Comparison of ENCODE assay signal across 18 cellular contexts in genomic region chr10:92268763-92269162, GRCh38.
"Had no signal": no experiment of that assay in that cellular context is flagged by ENCODE, and none has a peak within 500 bp of the region (broad histone marks: within the 10 kb centered on the region; RNA-seq: fewer than 3 reads in every experiment).

No MANE protein-coding gene starts in this region.

- H3K9me3 ChIP-seq: body of pancreas, colonic mucosa, esophagus muscularis mucosa, pancreas, thoracic aorta had no signal

- H3K4me1 ChIP-seq: body of pancreas, colonic mucosa had no signal

- DNase-seq: activated B cell treated with CpG ODN at 0.5 μM for 24 hours; activated CD4-positive, alpha-beta T cell treated with anti-CD3 and anti-CD28 coated beads for 48 hours; activated CD8-positive, alpha-beta memory T cell treated with anti-CD3 and anti-CD28 coated beads, Interleukin-2, amount 50 U/mL, for 4 hours; activated CD8-positive, alpha-beta T cell treated with anti-CD3 and anti-CD28 coated beads, Interleukin-2, amount 10 ng/mL, durations not matched to agents 7 days and 5 days; activated gamma-delta T cell treated with Interleukin-2 at 50 U/mL for 16 hours; activated T-cell treated with anti-CD3 and anti-CD28 coated beads, Interleukin-2, amount 50 U/mL, for 72 hours; amniotic stem cell; body of pancreas; caudate nucleus; colonic mucosa; islet precursor cell; naive thymus-derived CD8-positive, alpha-beta T cell; pancreas had no signal

- ATAC-seq: activated CD8-positive, alpha-beta T cell treated with anti-CD3 and anti-CD28 coated beads, Interleukin-2, amount 10 ng/mL, durations not matched to agents 7 days and 5 days; activated T-cell treated with anti-CD3 and anti-CD28 coated beads, Interleukin-2, amount 50 U/mL, for 72 hours; body of pancreas; left lobe of liver; naive thymus-derived CD8-positive, alpha-beta T cell; pancreas; sciatic nerve had no signal

- H3K4me3 ChIP-seq: body of pancreas, colonic mucosa, esophagus muscularis mucosa, pancreas, thoracic aorta had no signal

- H3K27ac ChIP-seq: body of pancreas, colonic mucosa, esophagus muscularis mucosa, pancreas had no signal

- H3K27me3 ChIP-seq: body of pancreas, colonic mucosa, esophagus muscularis mucosa, pancreas had no signal

- FAIRE-seq: pancreas, TTC549 had no signal

- H3K36me3 ChIP-seq: colonic mucosa, esophagus muscularis mucosa, pancreas, thoracic aorta had no signal
